13 cellular contexts compared by ENCODE assay signal in genomic region chr14:102993523-102993922, GRCh38.
DNase-seq lines count a peak whose midpoint lies in the region; ATAC-seq, FAIRE-seq and TF ChIP-seq lines count a peak whose summit lies in the region.
"Had no signal": no experiment of that assay in that cellular context is flagged by ENCODE, and none has a peak within 500 bp of the region (broad histone marks: within the 10 kb centered on the region; RNA-seq: fewer than 3 reads in every experiment).

No MANE protein-coding gene starts in this region.

- TF ChIP-seq RAD21 in K562 (CRISPR knock-in tag; conservative IDR thresholded peaks at IDR 0.05 in 1 of 2, IDR thresholded peaks at IDR 0.05 in 1 of 2) = no peak

- TF ChIP-seq CTCF in K562 (IDR thresholded peaks at IDR 0.05 in 2 of 3, conservative IDR thresholded peaks at IDR 0.05 in 1 of 3; ENCODE audit: insufficient read depth in 2 of 3, low read depth in 1 of 3, low read length in 3 of 3) (no peak), kidney epithelial cell (IDR thresholded peaks at IDR 0.05; ENCODE audit: insufficient read depth, low read length, poor library complexity, severe bottlenecking) (no peak), neural progenitor cell (IDR thresholded peaks at IDR 0.05) (no peak), spleen (IDR thresholded peaks at IDR 0.05 in 8 of 11, conservative IDR thresholded peaks at IDR 0.05 in 3 of 11) (no peak)

- CTCF ChIA-PET in K562 (lab: Yijun Ruan, JAX; ENCODE audit: low intra/inter-chr PET ratio) = no interaction called here
- CTCF ChIA-PET in activated CD8-positive, alpha-beta memory T cell treated with anti-CD3 and anti-CD28 coated beads, Interleukin-2, amount 10 ng/mL, durations not matched to agents 7 days and 5 days (lab: Charles Lee) = no interaction called here

- no peaks in the 10 kb centered on the region for H3F3A ChIP-seq in neural progenitor cell (ENCODE audit: low read depth)

- no peak for FAIRE-seq in K562 (lab: Jason Lieb, UNC)
- FAIRE-seq: TTC549 had no signal

- H3K9ac ChIP-seq in K562 (ENCODE audit: insufficient read depth in 1 of 2, low read depth in 2 of 2, low read length in 2 of 2) = no peak overlapping the region
- no peak overlapping the region for H3K9ac ChIP-seq in neural progenitor cell

- in situ Hi-C loops in ACHN (cut with HindIII; ENCODE audit: low pct_ligation_motif_present, low pct_unique_long_range_greater_than_20kb, low sequenced_read_pairs) = no loop called here
- in situ Hi-C loops in K562 (cut with MboI) = no loop called here

- H3K4me2 ChIP-seq in K562 (ENCODE audit: insufficient read depth, low read length) = no peak overlapping the region
- H3K4me2 ChIP-seq in neural progenitor cell = no peak overlapping the region

- H2AFZ ChIP-seq in K562 (ENCODE audit: low read depth, low read length) (no peak overlapping the region), neural progenitor cell (replicated peaks) (no peak overlapping the region)

- TF ChIP-seq POLR2A in K562 (conservative IDR thresholded peaks at IDR 0.05) = no peak
- no peak for TF ChIP-seq POLR2A in spleen (IDR thresholded peaks at IDR 0.05)

- no peak overlapping the region for H3K27ac Mint-ChIP-seq in neural progenitor cell
- no peak overlapping the region for H3K27ac Mint-ChIP-seq in activated CD8-positive, alpha-beta memory T cell treated with anti-CD3 and anti-CD28 coated beads, Interleukin-2, amount 10 ng/mL, durations not matched to agents 7 days and 5 days
- H3K27ac Mint-ChIP-seq: stimulated activated naive CD8-positive, alpha-beta T cell treated with anti-CD3 and anti-CD28 coated beads, Interleukin-15, Interleukin-2, amounts not matched to agents 100 ng/mL and 50 ng/mL, for 24 hours had no signal

- TF ChIP-seq EP300 in K562 (IDR thresholded peaks at IDR 0.05; ENCODE audit: low read length) = no peak

- 36% methylated on average over 2 of the region's 3 CpGs for WGBS in K562 (ENCODE audit: insufficient coverage, low coverage, missing lambda C conversion rate)
- 59 to 80% (median 62%) methylated on average over 3 of the region's 3 CpGs for WGBS in spleen, 5 donors

- peaks cover 4% of the 10 kb centered on the region for H3K27me3 Mint-ChIP-seq in neural progenitor cell (ENCODE audit: insufficient read depth, low read depth)
- H3K27me3 Mint-ChIP-seq in activated CD8-positive, alpha-beta memory T cell treated with anti-CD3 and anti-CD28 coated beads, Interleukin-2, amount 10 ng/mL, durations not matched to agents 7 days and 5 days = peaks cover under 1% of the 10 kb centered on the region
- H3K27me3 Mint-ChIP-seq: stimulated activated naive CD8-positive, alpha-beta T cell treated with anti-CD3 and anti-CD28 coated beads, Interleukin-15, Interleukin-2, amounts not matched to agents 100 ng/mL and 50 ng/mL, for 24 hours had no signal

- no peak overlapping the region for H3K4me3 ChIP-seq in K562
- no peak overlapping the region for H3K4me3 ChIP-seq in kidney epithelial cell (ENCODE audit: low read depth, low read length)
- no peak overlapping the region for H3K4me3 ChIP-seq in neural progenitor cell
- no peak overlapping the region for H3K4me3 ChIP-seq in spleen

- H3K4me3 Mint-ChIP-seq in neural progenitor cell = no peak overlapping the region
- H3K4me3 Mint-ChIP-seq in activated CD8-positive, alpha-beta memory T cell treated with anti-CD3 and anti-CD28 coated beads, Interleukin-2, amount 10 ng/mL, durations not matched to agents 7 days and 5 days = no peak overlapping the region
- H3K4me3 Mint-ChIP-seq: stimulated activated naive CD8-positive, alpha-beta T cell treated with anti-CD3 and anti-CD28 coated beads, Interleukin-15, Interleukin-2, amounts not matched to agents 100 ng/mL and 50 ng/mL, for 24 hours had no signal

- peaks cover 9% of the 10 kb centered on the region for H3K9me3 Mint-ChIP-seq in neural progenitor cell
- H3K9me3 Mint-ChIP-seq in activated CD8-positive, alpha-beta memory T cell treated with anti-CD3 and anti-CD28 coated beads, Interleukin-2, amount 10 ng/mL, durations not matched to agents 7 days and 5 days (ENCODE audit: low read depth) = peaks cover under 1% of the 10 kb centered on the region

- no TSS peak for BruUV-seq in K562 (replicated peaks; lab: Mats Ljungman, UMichigan)

- H3K27me3 ChIP-seq in K562 (ENCODE audit: control insufficient read depth in 2 of 2, insufficient read depth in 2 of 2, low read length in 2 of 2) = no peaks in the 10 kb centered on the region
- no peaks in the 10 kb centered on the region for H3K27me3 ChIP-seq in kidney epithelial cell (ENCODE audit: control insufficient read depth, insufficient read depth, low read length)
- no peaks in the 10 kb centered on the region for H3K27me3 ChIP-seq in neural progenitor cell
- no peaks in the 10 kb centered on the region for H3K27me3 ChIP-seq in spleen (replicated peaks in 1 of 7)

- intact Hi-C loops in K562 (cut with micrococcal nuclease) (no loop called here), spleen (cut with DNase I; ENCODE audit: low total_unique reads) (no loop called here)

- no peaks in the 10 kb centered on the region; a peak in 3 of 5 replicates for H3K4me1 ChIP-seq in K562 (replicated peaks in 1 of 2; ENCODE audit: control insufficient read depth in 2 of 2, insufficient read depth in 2 of 2, low read length in 2 of 2)
- no peaks in the 10 kb centered on the region for H3K4me1 ChIP-seq in neural progenitor cell
- peaks cover 0 to 9% (median 0%) of the 10 kb centered on the region in 6 donors for H3K4me1 ChIP-seq in spleen

- H3K79me2 ChIP-seq in K562 (ENCODE audit: control insufficient read depth, insufficient read depth, low read length) = no peaks in the 10 kb centered on the region
- no peaks in the 10 kb centered on the region for H3K79me2 ChIP-seq in neural progenitor cell (ENCODE audit: low read depth)

- no peak overlapping the region for H3K27ac ChIP-seq in K562 (ENCODE audit: extremely low read depth, low read depth, low read length)
- H3K27ac ChIP-seq in neural progenitor cell = no peak overlapping the region
- H3K27ac ChIP-seq in spleen = no peak overlapping the region

- H4K20me1 ChIP-seq in K562 (replicated peaks; ENCODE audit: control insufficient read depth, insufficient read depth, low read length) (no peaks in the 10 kb centered on the region), neural progenitor cell (ENCODE audit: low read depth) (no peaks in the 10 kb centered on the region)

- POLR2A ChIA-PET in K562 (lab: Yijun Ruan, JAX) = no interaction called here

- ATAC-seq in K562 (no peak), GM21526 (IDR thresholded peaks at IDR 0.05; ENCODE audit: low FRiP score, unreplicated experiment) (no peak)
- no peak for ATAC-seq in activated CD8-positive, alpha-beta memory T cell treated with anti-CD3 and anti-CD28 coated beads, Interleukin-2, amount 10 ng/mL, durations not matched to agents 7 days and 5 days

- no peaks in the 10 kb centered on the region for H3K9me1 ChIP-seq in K562 (ENCODE audit: control insufficient read depth, insufficient read depth, low read length)

- H3K36me3 Mint-ChIP-seq in neural progenitor cell = peaks cover 52% of the 10 kb centered on the region
- H3K36me3 Mint-ChIP-seq in activated CD8-positive, alpha-beta memory T cell treated with anti-CD3 and anti-CD28 coated beads, Interleukin-2, amount 10 ng/mL, durations not matched to agents 7 days and 5 days = peaks cover under 1% of the 10 kb centered on the region

- H3K9me3 ChIP-seq in K562 (replicated peaks; ENCODE audit: control insufficient read depth, insufficient read depth, low read depth, low read length) = no peaks in the 10 kb centered on the region
- H3K9me3 ChIP-seq in neural progenitor cell (ENCODE audit: low read depth) = peaks cover 8% of the 10 kb centered on the region
- peaks cover 0 to 14% (median 12%) of the 10 kb centered on the region in 8 donors for H3K9me3 ChIP-seq in spleen

- DNase-seq in ACHN (peak; percentile 35), HuH-7 (ENCODE audit: low spot score) (peak; percentile 20), K562 (ENCODE audit: extremely low read depth in 1 of 4, low spot score in 3 of 4) (no peak), kidney epithelial cell (ENCODE audit: low read depth) (peak; percentile 28), neural progenitor cell (ENCODE audit: low spot score) (no peak), spleen (no peak)
- no peak for DNase-seq in activated CD8-positive, alpha-beta memory T cell treated with anti-CD3 and anti-CD28 coated beads, Interleukin-2, amount 10 ng/mL, durations not matched to agents 7 days and 5 days
- DNase-seq: activated T-cell treated with anti-CD3 and anti-CD28 coated beads for 4 hours, Kasumi-1, NCI-H526 had no signal

- H3K36me3 ChIP-seq in K562 (ENCODE audit: control insufficient read depth, insufficient read depth, low read length) = peaks cover 4% of the 10 kb centered on the region; the same call in 1 of the 3 replicates
- no peaks in the 10 kb centered on the region for H3K36me3 ChIP-seq in kidney epithelial cell (ENCODE audit: control insufficient read depth, insufficient read depth, low read length)
- H3K36me3 ChIP-seq in neural progenitor cell = peaks cover 8% of the 10 kb centered on the region
- H3K36me3 ChIP-seq in spleen = peaks cover under 1 to 93% (median 24%) of the 10 kb centered on the region in 6 donors

- no peaks in the 10 kb centered on the region for H3K4me1 Mint-ChIP-seq in neural progenitor cell
- H3K4me1 Mint-ChIP-seq in activated CD8-positive, alpha-beta memory T cell treated with anti-CD3 and anti-CD28 coated beads, Interleukin-2, amount 10 ng/mL, durations not matched to agents 7 days and 5 days = no peaks in the 10 kb centered on the region

TF ChIP-seq in K562, 482 proteins besides CTCF, POLR2A, EP300 and RAD21 (continues in another document):
- no peak for TF ChIP-seq ZNF507 (tag; conservative IDR thresholded peaks at IDR 0.05)
- TF ChIP-seq GTF2E2 (tag; IDR thresholded peaks at IDR 0.05) = no peak
- TF ChIP-seq HOMEZ (CRISPR knock-in tag; IDR thresholded peaks at IDR 0.05) = no peak
- TF ChIP-seq HEY1 (CRISPR knock-in tag; IDR thresholded peaks at IDR 0.05; ENCODE audit: borderline replicate concordance) = no peak

Comparison
In these comparisons a context has a peak if more than half of its experiments do, and no peak if none do; other contexts are left out.
1. DNase-seq: peak in ACHN (single experiment), HuH-7 (single experiment) and kidney epithelial cell (single experiment); none in K562 (0 of 4), neural progenitor cell (single experiment), spleen (single experiment) and activated CD8-positive, alpha-beta memory T cell treated with anti-CD3 and anti-CD28 coated beads, Interleukin-2, amount 10 ng/mL, durations not matched to agents 7 days and 5 days (single experiment).